In the genomic region with DNA sequence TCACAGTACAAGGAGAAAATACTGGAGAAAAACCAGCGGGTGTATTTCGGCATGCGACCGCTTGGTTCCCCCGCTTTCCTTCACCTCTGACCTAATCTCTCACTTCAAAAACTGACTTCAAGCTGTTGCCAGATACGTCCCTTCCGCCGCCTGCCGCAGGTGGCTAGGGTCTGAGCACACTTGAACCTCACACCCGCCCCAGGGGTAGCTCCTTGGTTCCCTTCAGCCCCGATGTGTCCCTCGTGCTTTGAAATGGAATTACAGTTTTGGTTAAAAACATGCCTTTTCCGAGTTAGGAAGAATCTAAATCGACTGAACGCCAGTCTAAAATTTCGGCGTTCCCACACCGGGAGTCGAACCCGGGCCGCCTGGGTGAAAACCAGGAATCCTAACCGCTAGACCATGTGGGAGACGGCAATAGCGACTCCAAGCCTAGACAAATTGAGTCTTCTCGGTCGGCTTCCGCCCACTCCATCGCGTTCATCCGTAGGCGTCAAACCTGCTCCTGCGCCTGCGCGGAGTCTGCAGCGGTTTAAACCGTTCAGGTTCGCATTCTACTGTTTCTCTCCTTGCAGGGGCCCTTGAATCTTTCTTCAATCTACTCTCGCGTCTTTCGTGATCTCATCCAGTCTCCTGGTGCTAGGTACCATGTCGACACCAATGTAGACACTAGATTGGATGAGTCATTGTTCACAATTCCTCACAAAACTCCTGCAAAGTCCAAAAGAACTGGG, we compare ENCODE assay signal across 8 cellular contexts.
DNase-seq lines count a peak whose midpoint lies in the region; ATAC-seq and TF ChIP-seq lines count a peak whose summit lies in the region.

No MANE protein-coding gene starts in this region.

- H3K4me1 ChIP-seq in colonic mucosa, result peaks cover 5% of the 10 kb centered on the region

- peak; percentile 32 for TF ChIP-seq CTCF in colonic mucosa (IDR thresholded peaks at IDR 0.05)

- peak; percentile 48 for TF ChIP-seq POLR2A in GM19099 (IDR thresholded peaks at IDR 0.05; ENCODE audit: extremely low read depth, insufficient read length, low read depth)

- DNase-seq in Ammon's horn (ENCODE audit: low spot score) (peak; percentile 97), NCI-H524 (lab: John Stamatoyannopoulos, UW) (peak; percentile 97 to 99), colonic mucosa (peak; percentile 97), kidney tubule cell (ENCODE audit: low spot score) (peak; percentile 98)
- peak; percentile 95 for DNase-seq in activated CD4-positive, alpha-beta T cell treated with anti-CD3 and anti-CD28 coated beads for 4 hours
- DNase-seq in stimulated activated CD4-positive, alpha-beta T cell treated with anti-CD3 and anti-CD28 coated beads, Interleukin-15, amount 100 ng/mL, for 48 hours (ENCODE audit: low read depth in 2 of 2), result peak; percentile 89 to 92

- H3K9ac ChIP-seq in colonic mucosa (ENCODE audit: low read depth in 2 of 2, low read length in 2 of 2), result peak overlapping the region; percentile 84 to 87

- intact Hi-C loops in colonic mucosa (cut with DNase I), result no loop called here

- H3K27me3 ChIP-seq in colonic mucosa, result no peaks in the 10 kb centered on the region

- H3K27ac ChIP-seq in colonic mucosa, result peak overlapping the region; percentile 93

- ATAC-seq in HG03432 (IDR thresholded peaks at IDR 0.05; ENCODE audit: unreplicated experiment), result peak; percentile 81

- no peaks in the 10 kb centered on the region for H3K9me3 ChIP-seq in colonic mucosa

- H3K4me3 ChIP-seq in colonic mucosa, result peak overlapping the region; percentile 38

- no peaks in the 10 kb centered on the region for H3K36me3 ChIP-seq in colonic mucosa

Comparison
In these comparisons a context has a peak if more than half of its experiments do, and no peak if none do; other contexts are left out.
1. Peak in every context shown above with its lines: DNase-seq, ATAC-seq, H3K4me3 ChIP-seq and H3K27ac ChIP-seq.